In the genomic region with DNA sequence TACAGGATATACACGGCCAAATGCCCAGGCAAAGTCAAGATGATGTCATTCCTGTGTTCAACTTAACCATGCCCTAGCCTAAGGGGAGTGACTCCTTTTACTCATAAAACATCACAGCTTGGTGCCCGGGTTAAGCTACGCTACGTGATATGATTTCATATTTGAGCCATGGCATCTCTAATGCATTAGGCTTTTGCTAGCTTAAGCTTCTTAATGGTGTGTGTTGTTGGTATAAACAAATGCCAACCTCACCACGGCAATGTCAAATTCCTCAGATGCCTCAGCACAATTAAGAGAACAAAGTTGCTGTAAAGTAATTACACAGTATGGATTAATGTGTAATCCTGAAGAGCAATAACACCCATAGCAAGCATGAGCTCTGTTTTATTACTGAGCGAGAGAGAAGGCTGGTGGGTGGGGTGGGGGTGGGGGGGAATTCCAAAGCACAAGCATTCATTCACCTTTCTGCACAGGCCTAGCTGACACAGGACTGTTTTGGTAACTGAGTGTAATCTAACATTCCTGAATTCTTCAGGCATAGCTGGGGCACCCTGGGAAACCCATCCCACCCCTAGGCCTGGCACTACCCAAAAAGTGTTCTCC, we compare ENCODE assay signal across 11 cellular contexts. TPM values are rescaled to one million over a fixed set of nuclear protein-coding genes. Genes with fewer than 3 reads are reported as not detected.
DNase-seq lines count a peak whose midpoint lies in the region; ATAC-seq, FAIRE-seq and TF ChIP-seq lines count a peak whose summit lies in the region.
"Had no signal": no experiment of that assay in that cellular context is flagged by ENCODE, and none has a peak within 500 bp of the region (broad histone marks: within the 10 kb centered on the region; RNA-seq: fewer than 3 reads in every experiment).

No MANE protein-coding gene starts in this region.

- H2AFZ ChIP-seq in endothelial cell of umbilical vein (ENCODE audit: low read depth, low read length) = no peak overlapping the region

- H3K79me2 ChIP-seq in endothelial cell of umbilical vein (ENCODE audit: control insufficient read depth, insufficient read depth, low read length) (no peaks in the 10 kb centered on the region), mesendoderm (ENCODE audit: control insufficient read depth, insufficient read depth, low read length) (no peaks in the 10 kb centered on the region)

- no peak overlapping the region for H3K27ac Mint-ChIP-seq in activated naive CD8-positive, alpha-beta T cell treated with anti-CD3 and anti-CD28 coated beads, Interleukin-2, amount 50 U/mL, for 24 hours

- H3K9ac ChIP-seq in endothelial cell of umbilical vein (replicated peaks; ENCODE audit: extremely low read depth, insufficient read depth, low read length) (no peak overlapping the region), mesendoderm (ENCODE audit: low read length) (no peak overlapping the region)

- H3K23ac ChIP-seq in mesendoderm (ENCODE audit: low read length) = no peak overlapping the region

- CTCF ChIA-PET in endothelial cell of umbilical vein (lab: Charles Lee) = no interaction called here

- BruUV-seq in endothelial cell of umbilical vein (replicated peaks; lab: Mats Ljungman, UMichigan) = no TSS peak

- intact Hi-C loops in endothelial cell of umbilical vein (cut with micrococcal nuclease) = no loop called here

- no peak overlapping the region for H2BK15ac ChIP-seq in mesendoderm (replicated peaks; ENCODE audit: low read depth)

- dilution Hi-C loops in endothelial cell of umbilical vein (cut with MboI; ENCODE audit: extremely low pct_ligation_motif_present, low sequenced_read_pairs) = no loop called here

- peak; percentile 97 for DNase-seq in Caki2 (ENCODE audit: low read depth)
- peak; percentile 61 for DNase-seq in NCI-H460 (ENCODE audit: extremely low read depth, low read depth)
- peak; percentile 45 for DNase-seq in endothelial cell of umbilical vein (ENCODE audit: low read depth, low spot score)
- DNase-seq in mesendoderm = peak; percentile 64
- no peak for DNase-seq in activated naive CD8-positive, alpha-beta T cell treated with anti-CD3 and anti-CD28 coated beads, Interleukin-2, amount 50 U/mL, for 24 hours
- DNase-seq in NCI-H2171 treated with DMSO at 0.1 percent for 48 hours (lab: John Stamatoyannopoulos, UW) = no peak
- DNase-seq: NCI-H2171, right cardiac atrium, uterus had no signal

- no peak for TF ChIP-seq POLR2A in endothelial cell of umbilical vein (IDR thresholded peaks at IDR 0.05; ENCODE audit: low read depth, low read length)

- no peak overlapping the region for H2BK5ac ChIP-seq in mesendoderm (ENCODE audit: low read length)

- H3K4me1 ChIP-seq in endothelial cell of umbilical vein (ENCODE audit: control insufficient read depth, extremely low read depth, insufficient read depth, low read length) (no peaks in the 10 kb centered on the region), mesendoderm (ENCODE audit: control insufficient read depth, low read depth, low read length) (no peaks in the 10 kb centered on the region)
- H3K4me1 ChIP-seq: uterus had no signal

- no peaks in the 10 kb centered on the region for H4K20me1 ChIP-seq in endothelial cell of umbilical vein (replicated peaks; ENCODE audit: control insufficient read depth, extremely low read depth, insufficient read depth, low read length)

- H3K4me2 ChIP-seq in endothelial cell of umbilical vein (ENCODE audit: insufficient read depth, low read length) = no peak overlapping the region
- no peak overlapping the region for H3K4me2 ChIP-seq in mesendoderm (ENCODE audit: low read length)

- H4K5ac ChIP-seq in mesendoderm (ENCODE audit: low read length) = no peak overlapping the region

- no peaks in the 10 kb centered on the region for H3K4me1 Mint-ChIP-seq in activated naive CD8-positive, alpha-beta T cell treated with anti-CD3 and anti-CD28 coated beads, Interleukin-2, amount 50 U/mL, for 24 hours

- no peaks in the 10 kb centered on the region for H3K9me1 ChIP-seq in endothelial cell of umbilical vein (replicated peaks; ENCODE audit: control insufficient read depth, extremely low read depth, insufficient read depth, low read length)

- no peaks in the 10 kb centered on the region for H3K9me3 Mint-ChIP-seq in activated naive CD8-positive, alpha-beta T cell treated with anti-CD3 and anti-CD28 coated beads, Interleukin-2, amount 50 U/mL, for 24 hours

- no peaks in the 10 kb centered on the region for H3K9me3 ChIP-seq in endothelial cell of umbilical vein (replicated peaks; ENCODE audit: control insufficient read depth, insufficient read depth, low read length)
- H3K9me3 ChIP-seq: uterus had no signal

- peaks cover 3% of the 10 kb centered on the region for H3K27me3 Mint-ChIP-seq in activated naive CD8-positive, alpha-beta T cell treated with anti-CD3 and anti-CD28 coated beads, Interleukin-2, amount 50 U/mL, for 24 hours

- no peak overlapping the region for H3K18ac ChIP-seq in mesendoderm (ENCODE audit: low read length)

- TF ChIP-seq CTCF in endothelial cell of umbilical vein (IDR thresholded peaks at IDR 0.05; ENCODE audit: extremely low read depth in 1 of 2, insufficient read depth in 1 of 2, low read depth in 1 of 2, low read length in 2 of 2) = no peak

- no peak overlapping the region for H3K4me3 Mint-ChIP-seq in activated naive CD8-positive, alpha-beta T cell treated with anti-CD3 and anti-CD28 coated beads, Interleukin-2, amount 50 U/mL, for 24 hours

- WGBS in mesendoderm (ENCODE audit: extremely low coverage, insufficient coverage, low lambda C conversion rate) = no CpG with 5 or more reads among the region's 6 CpGs

- H3K4ac ChIP-seq in mesendoderm (ENCODE audit: low read depth, low read length) = no peak overlapping the region

- no peak overlapping the region for H2AK5ac ChIP-seq in mesendoderm (ENCODE audit: low read length)

- POLR2A ChIA-PET in endothelial cell of umbilical vein (lab: Charles Lee) = no interaction called here

- peaks cover 2 to 3% of the 10 kb centered on the region in 2 experiments for H3K27me3 ChIP-seq in endothelial cell of umbilical vein (ENCODE audit: control insufficient read depth in 2 of 2, insufficient read depth in 2 of 2, low read length in 2 of 2)
- H3K27me3 ChIP-seq in mesendoderm (ENCODE audit: insufficient read depth, low read length, poor library complexity) = no peaks in the 10 kb centered on the region
- H3K27me3 ChIP-seq: uterus had no signal

- H3K56ac ChIP-seq in mesendoderm (ENCODE audit: low read length) = no peak overlapping the region

- no peaks in the 10 kb centered on the region for H3K79me1 ChIP-seq in mesendoderm (ENCODE audit: low read length)

- ATAC-seq in GM21737 (IDR thresholded peaks at IDR 0.05; ENCODE audit: unreplicated experiment) = no peak
- no peak for ATAC-seq in activated naive CD8-positive, alpha-beta T cell treated with anti-CD3 and anti-CD28 coated beads, Interleukin-2, amount 50 U/mL, for 24 hours
- ATAC-seq in GM21515 (IDR thresholded peaks at IDR 0.05; ENCODE audit: unreplicated experiment) = no peak

- FAIRE-seq in endothelial cell of umbilical vein (lab: Jason Lieb, UNC) = peak; percentile 63

- no peak overlapping the region for H3K27ac ChIP-seq in endothelial cell of umbilical vein (ENCODE audit: insufficient read depth, low read depth, low read length)
- H3K27ac ChIP-seq in mesendoderm (ENCODE audit: low read depth, low read length) = no peak overlapping the region
- H3K27ac ChIP-seq: uterus had no signal

- H3K4me3 ChIP-seq in endothelial cell of umbilical vein (replicated peaks in 1 of 3; ENCODE audit: insufficient read depth in 1 of 3, low read depth in 1 of 3, low read length in 3 of 3) = no peak overlapping the region
- no peak overlapping the region for H3K4me3 ChIP-seq in mesendoderm (ENCODE audit: low read length)
- H3K4me3 ChIP-seq: uterus had no signal

- in situ Hi-C loops in Caki2 (cut with HindIII; ENCODE audit: low pct_unique_long_range_greater_than_20kb, low sequenced_read_pairs) = no loop called here

- no peaks in the 10 kb centered on the region for H3K36me3 Mint-ChIP-seq in activated naive CD8-positive, alpha-beta T cell treated with anti-CD3 and anti-CD28 coated beads, Interleukin-2, amount 50 U/mL, for 24 hours (ENCODE audit: low read depth)

- no peak overlapping the region for H2BK120ac ChIP-seq in mesendoderm (ENCODE audit: low read depth, low read length)

- no peaks in the 10 kb centered on the region for H3K36me3 ChIP-seq in endothelial cell of umbilical vein (ENCODE audit: control insufficient read depth in 2 of 2, extremely low read depth in 1 of 2, insufficient read depth in 2 of 2, low read length in 2 of 2)
- no peaks in the 10 kb centered on the region for H3K36me3 ChIP-seq in mesendoderm (ENCODE audit: control insufficient read depth, insufficient read depth, low read length)
- H3K36me3 ChIP-seq: uterus had no signal

- H4K8ac ChIP-seq in mesendoderm (ENCODE audit: low read depth, low read length) = no peak overlapping the region

TF ChIP-seq in endothelial cell of umbilical vein, 7 proteins besides CTCF, POLR2A, EP300 and RAD21:
- TF ChIP-seq JUN (IDR thresholded peaks at IDR 0.05; ENCODE audit: borderline replicate concordance, insufficient read depth, insufficient read length, low read depth) (peak; percentile 28), MYC (IDR thresholded peaks at IDR 0.05; ENCODE audit: low read depth, low read length) (no peak)

RNA-seq across cellular contexts. Expression of a gene that starts 44.7 kb away (rescaled TPM):
- 23.0 and 27.7 TPM in 2 replicates for total RNA-seq in Caki2 (2014; rRNA removed; shearing (Covaris generic); ENCODE audit: low replicate concordance)
- total RNA-seq in NCI-H460 (2014; rRNA removed; shearing (Covaris generic)) = 6.1 and 6.3 TPM in 2 replicates
- polyA plus RNA-seq in NCI-H460 (2014; cell fraction: nucleus; rRNA removed) = 4.0 and 5.5 TPM in 2 replicates
- 11.0 and 15.6 TPM in 2 replicates for total RNA-seq in endothelial cell of umbilical vein
- 2.3 TPM in 2 replicates for polyA plus RNA-seq in endothelial cell of umbilical vein
- polyA plus RNA-seq in endothelial cell of umbilical vein (2011; cell fraction: cytosol; rRNA removed) = 2.4 and 2.7 TPM in 2 replicates
- polyA plus RNA-seq in endothelial cell of umbilical vein (2011; cell fraction: nucleus; rRNA removed) = 3.7 and 4.8 TPM in 2 replicates
- polyA plus RNA-seq in endothelial cell of umbilical vein (2012) = 4.0 and 4.6 TPM in 2 replicates
- 5.6 TPM in 2 replicates for polyA minus RNA-seq in endothelial cell of umbilical vein
- 1.3 TPM for polyA minus RNA-seq in endothelial cell of umbilical vein (2011; cell fraction: cytosol; rRNA and poly(A)+ RNA removed)
- 3.2 and 4.8 TPM in 2 replicates for polyA minus RNA-seq in endothelial cell of umbilical vein (2011; cell fraction: nucleus; rRNA and poly(A)+ RNA removed)
- polyA plus RNA-seq in mesendoderm (2013, experiment 1 of 2) = 9.6 TPM
- 9.0 TPM for polyA plus RNA-seq in mesendoderm (2013, experiment 2 of 2)

Comparison
In these comparisons a context has a peak if more than half of its experiments do, and no peak if none do; other contexts are left out.
1. DNase-seq: peak in Caki2 (single experiment), NCI-H460 (single experiment), endothelial cell of umbilical vein (single experiment) and mesendoderm (single experiment); none in activated naive CD8-positive, alpha-beta T cell treated with anti-CD3 and anti-CD28 coated beads, Interleukin-2, amount 50 U/mL, for 24 hours (single experiment) and NCI-H2171 treated with DMSO at 0.1 percent for 48 hours (single experiment).